ENCODE assay signal across 14 cellular contexts in genomic region chr1:13469343-13469742, GRCh38. TPM values are rescaled to one million over a fixed set of nuclear protein-coding genes. Genes with fewer than 3 reads are reported as not detected.
A peak's percentile ranks its signal among the peaks of the same experiment; 100 is the strongest.
DNase-seq lines count a peak whose midpoint lies in the region; ATAC-seq and TF ChIP-seq lines count a peak whose summit lies in the region.
"Had no signal": no experiment of that assay in that cellular context is flagged by ENCODE, and none has a peak within 500 bp of the region (broad histone marks: within the 10 kb centered on the region; RNA-seq: fewer than 3 reads in every experiment).

No MANE protein-coding gene starts in this region.

- no peaks in the 10 kb centered on the region for H3K36me3 Mint-ChIP-seq in CD14-positive monocyte
- no peaks in the 10 kb centered on the region for H3K36me3 Mint-ChIP-seq in activated CD4-positive, alpha-beta memory T cell treated with anti-CD3 and anti-CD28 coated beads for 36 hours
- H3K36me3 Mint-ChIP-seq: activated naive CD4-positive, alpha-beta T cell treated with anti-CD3 and anti-CD28 coated beads, Interleukin-2, amount 50 U/mL, for 24 hours; IgD-negative memory B cell had no signal

- no peak overlapping the region for H3K4me3 ChIP-seq in neural cell (ENCODE audit: low read length)
- H3K4me3 ChIP-seq: thyroid gland had no signal

- TF ChIP-seq CTCF in LNCAP (IDR thresholded peaks at IDR 0.05) (peak; percentile 65), neural cell (IDR thresholded peaks at IDR 0.05; ENCODE audit: poor library complexity, severe bottlenecking) (peak; percentile 47), CD14-positive monocyte (IDR thresholded peaks at IDR 0.05) (no peak)

- H3K36me3 ChIP-seq in neural cell (ENCODE audit: insufficient read depth, low read length) = no peaks in the 10 kb centered on the region
- H3K36me3 ChIP-seq: thyroid gland had no signal

- no peak overlapping the region for H3K4me3 Mint-ChIP-seq in CD14-positive monocyte
- no peak overlapping the region for H3K4me3 Mint-ChIP-seq in activated CD4-positive, alpha-beta memory T cell treated with anti-CD3 and anti-CD28 coated beads for 36 hours
- H3K4me3 Mint-ChIP-seq: activated naive CD4-positive, alpha-beta T cell treated with anti-CD3 and anti-CD28 coated beads, Interleukin-2, amount 50 U/mL, for 24 hours; IgD-negative memory B cell had no signal

- CTCF ChIA-PET in activated CD4-positive, alpha-beta memory T cell treated with anti-CD3 and anti-CD28 coated beads for 36 hours (lab: Charles Lee) = no interaction called here

- H3K9me3 ChIP-seq in neural cell (ENCODE audit: low read length) = no peaks in the 10 kb centered on the region
- H3K9me3 ChIP-seq: thyroid gland had no signal

- no peak overlapping the region for H3K27ac Mint-ChIP-seq in CD14-positive monocyte
- no peak overlapping the region for H3K27ac Mint-ChIP-seq in activated CD4-positive, alpha-beta memory T cell treated with anti-CD3 and anti-CD28 coated beads for 36 hours
- H3K27ac Mint-ChIP-seq: activated naive CD4-positive, alpha-beta T cell treated with anti-CD3 and anti-CD28 coated beads, Interleukin-2, amount 50 U/mL, for 24 hours had no signal

- POLR2A ChIA-PET in activated CD4-positive, alpha-beta memory T cell treated with anti-CD3 and anti-CD28 coated beads for 36 hours (lab: Charles Lee) = no interaction called here

- H3K9me3 Mint-ChIP-seq in CD14-positive monocyte = peaks cover 0 to 4% (median 0%) of the 10 kb centered on the region in 7 donors
- no peaks in the 10 kb centered on the region for H3K9me3 Mint-ChIP-seq in activated CD4-positive, alpha-beta memory T cell treated with anti-CD3 and anti-CD28 coated beads for 36 hours
- H3K9me3 Mint-ChIP-seq: activated naive CD4-positive, alpha-beta T cell treated with anti-CD3 and anti-CD28 coated beads, Interleukin-2, amount 50 U/mL, for 24 hours had no signal

- H3K9me2 ChIP-seq in neural cell (ENCODE audit: insufficient read depth, low read length) = no peaks in the 10 kb centered on the region

- no peaks in the 10 kb centered on the region for H3K4me1 Mint-ChIP-seq in CD14-positive monocyte
- H3K4me1 Mint-ChIP-seq in activated CD4-positive, alpha-beta memory T cell treated with anti-CD3 and anti-CD28 coated beads for 36 hours (ENCODE audit: low read depth) = no peaks in the 10 kb centered on the region
- H3K4me1 Mint-ChIP-seq: activated naive CD4-positive, alpha-beta T cell treated with anti-CD3 and anti-CD28 coated beads, Interleukin-2, amount 50 U/mL, for 24 hours; IgD-negative memory B cell had no signal

- no peak for ATAC-seq in GM21717 (IDR thresholded peaks at IDR 0.05; ENCODE audit: unreplicated experiment)

- H3F3A ChIP-seq in neural cell (ENCODE audit: insufficient read depth, low read length, poor library complexity, severe bottlenecking) = no peaks in the 10 kb centered on the region

- TF ChIP-seq RAD21 in neural cell (conservative IDR thresholded peaks at IDR 0.05) = peak; percentile 33

- intact Hi-C loops in CD14-positive monocyte (cut with micrococcal nuclease) = no loop called here
- intact Hi-C loops in activated CD4-positive, alpha-beta memory T cell treated with anti-CD3 and anti-CD28 coated beads for 36 hours (cut with micrococcal nuclease) = no loop called here

- DNase-seq in NCI-H1417 (lab: John Stamatoyannopoulos, UW) (peak in 2 of 3 experiments; percentile 5 to 28), NCI-H1417 treated with DMSO at 0.1 percent for 48 hours (lab: John Stamatoyannopoulos, UW) (no peak), astrocyte of the hippocampus (ENCODE audit: low read depth, low spot score) (peak; percentile 20), CD14-positive monocyte (ENCODE audit: low spot score) (no peak)
- DNase-seq in activated CD4-positive, alpha-beta memory T cell treated with anti-CD3 and anti-CD28 coated beads for 36 hours = no peak
- DNase-seq: T1000, thyroid gland had no signal

- no peak overlapping the region for H3K9ac ChIP-seq in neural cell (ENCODE audit: low read length)

- H4K20me1 ChIP-seq in neural cell (ENCODE audit: insufficient read depth) = no peaks in the 10 kb centered on the region

- no peak overlapping the region for H3K27ac ChIP-seq in neural cell (ENCODE audit: low read length)
- H3K27ac ChIP-seq: thyroid gland had no signal

- H3K27me3 ChIP-seq in neural cell (ENCODE audit: insufficient read depth, low read depth, low read length) = no peaks in the 10 kb centered on the region
- H3K27me3 ChIP-seq: thyroid gland had no signal

- H3K27me3 Mint-ChIP-seq in CD14-positive monocyte (ENCODE audit: low read depth in 3 of 3) = peaks cover 0 to 9% (median 3%) of the 10 kb centered on the region in 3 donors
- peaks cover 2% of the 10 kb centered on the region for H3K27me3 Mint-ChIP-seq in activated CD4-positive, alpha-beta memory T cell treated with anti-CD3 and anti-CD28 coated beads for 36 hours
- H3K27me3 Mint-ChIP-seq: IgD-negative memory B cell had no signal

- H3K4me2 ChIP-seq in neural cell (ENCODE audit: low read length) = no peak overlapping the region

- no peak for TF ChIP-seq EP300 in neural cell (conservative IDR thresholded peaks at IDR 0.05; ENCODE audit: poor library complexity, severe bottlenecking)

- H2AFZ ChIP-seq in neural cell (ENCODE audit: low read depth, low read length) = no peak overlapping the region

- no peaks in the 10 kb centered on the region for H3K79me2 ChIP-seq in neural cell (replicated peaks; ENCODE audit: insufficient read depth, low read length)

TF ChIP-seq in neural cell, 6 proteins besides CTCF, POLR2A, EP300 and RAD21:
- TF ChIP-seq SMC3 (conservative IDR thresholded peaks at IDR 0.05; ENCODE audit: poor library complexity) (no peak), TAF1 (IDR thresholded peaks at IDR 0.05; ENCODE audit: low read depth) (no peak), POLR2AphosphoS5 (IDR thresholded peaks at IDR 0.05) (no peak), EZH2 (IDR thresholded peaks at IDR 0.05; ENCODE audit: borderline replicate concordance, insufficient read depth, low read length, poor library complexity, severe bottlenecking) (no peak), MXI1 (conservative IDR thresholded peaks at IDR 0.05; ENCODE audit: poor library complexity, severe bottlenecking) (no peak)
- TF ChIP-seq, protein P1, sequence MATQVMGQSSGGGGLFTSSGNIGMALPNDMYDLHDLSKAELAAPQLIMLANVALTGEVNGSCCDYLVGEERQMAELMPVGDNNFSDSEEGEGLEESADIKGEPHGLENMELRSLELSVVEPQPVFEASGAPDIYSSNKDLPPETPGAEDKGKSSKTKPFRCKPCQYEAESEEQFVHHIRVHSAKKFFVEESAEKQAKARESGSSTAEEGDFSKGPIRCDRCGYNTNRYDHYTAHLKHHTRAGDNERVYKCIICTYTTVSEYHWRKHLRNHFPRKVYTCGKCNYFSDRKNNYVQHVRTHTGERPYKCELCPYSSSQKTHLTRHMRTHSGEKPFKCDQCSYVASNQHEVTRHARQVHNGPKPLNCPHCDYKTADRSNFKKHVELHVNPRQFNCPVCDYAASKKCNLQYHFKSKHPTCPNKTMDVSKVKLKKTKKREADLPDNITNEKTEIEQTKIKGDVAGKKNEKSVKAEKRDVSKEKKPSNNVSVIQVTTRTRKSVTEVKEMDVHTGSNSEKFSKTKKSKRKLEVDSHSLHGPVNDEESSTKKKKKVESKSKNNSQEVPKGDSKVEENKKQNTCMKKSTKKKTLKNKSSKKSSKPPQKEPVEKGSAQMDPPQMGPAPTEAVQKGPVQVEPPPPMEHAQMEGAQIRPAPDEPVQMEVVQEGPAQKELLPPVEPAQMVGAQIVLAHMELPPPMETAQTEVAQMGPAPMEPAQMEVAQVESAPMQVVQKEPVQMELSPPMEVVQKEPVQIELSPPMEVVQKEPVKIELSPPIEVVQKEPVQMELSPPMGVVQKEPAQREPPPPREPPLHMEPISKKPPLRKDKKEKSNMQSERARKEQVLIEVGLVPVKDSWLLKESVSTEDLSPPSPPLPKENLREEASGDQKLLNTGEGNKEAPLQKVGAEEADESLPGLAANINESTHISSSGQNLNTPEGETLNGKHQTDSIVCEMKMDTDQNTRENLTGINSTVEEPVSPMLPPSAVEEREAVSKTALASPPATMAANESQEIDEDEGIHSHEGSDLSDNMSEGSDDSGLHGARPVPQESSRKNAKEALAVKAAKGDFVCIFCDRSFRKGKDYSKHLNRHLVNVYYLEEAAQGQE (IDR thresholded peaks at IDR 0.05; ENCODE audit: borderline replicate concordance) = no peak

RNA-seq across cellular contexts. Expression of gene LRRC38, which starts 44.5 kb away (rescaled TPM):
- polyA plus RNA-seq in neural cell (not detected in 2 replicates), CD14-positive monocyte (not detected)
- not detected in 2 replicates for polyA minus RNA-seq in neural cell
- total RNA-seq in activated CD4-positive, alpha-beta memory T cell treated with anti-CD3 and anti-CD28 coated beads for 36 hours = not detected
- total RNA-seq: epithelial cell of proximal tubule, thyroid gland had no signal
- polyA plus RNA-seq: AG04450, IgD-negative memory B cell had no signal

RNA-seq across cellular contexts. Expression of gene PRAMEF20, which starts 59.1 kb away (rescaled TPM):
- polyA plus RNA-seq in neural cell = not detected in 2 replicates
- polyA minus RNA-seq in neural cell = not detected in 2 replicates
- polyA plus RNA-seq in CD14-positive monocyte = not detected
- not detected for total RNA-seq in activated CD4-positive, alpha-beta memory T cell treated with anti-CD3 and anti-CD28 coated beads for 36 hours
- total RNA-seq: epithelial cell of proximal tubule, thyroid gland had no signal
- polyA plus RNA-seq: AG04450, IgD-negative memory B cell had no signal

Comparison
In these comparisons a context has a peak if more than half of its experiments do, and no peak if none do; other contexts are left out.
1. DNase-seq: peak in NCI-H1417 (2 of 3) and astrocyte of the hippocampus (single experiment); none in NCI-H1417 treated with DMSO at 0.1 percent for 48 hours (single experiment), CD14-positive monocyte (single experiment) and activated CD4-positive, alpha-beta memory T cell treated with anti-CD3 and anti-CD28 coated beads for 36 hours (single experiment).